Comparison of ENCODE assay signal across 12 cellular contexts in the genomic region with DNA sequence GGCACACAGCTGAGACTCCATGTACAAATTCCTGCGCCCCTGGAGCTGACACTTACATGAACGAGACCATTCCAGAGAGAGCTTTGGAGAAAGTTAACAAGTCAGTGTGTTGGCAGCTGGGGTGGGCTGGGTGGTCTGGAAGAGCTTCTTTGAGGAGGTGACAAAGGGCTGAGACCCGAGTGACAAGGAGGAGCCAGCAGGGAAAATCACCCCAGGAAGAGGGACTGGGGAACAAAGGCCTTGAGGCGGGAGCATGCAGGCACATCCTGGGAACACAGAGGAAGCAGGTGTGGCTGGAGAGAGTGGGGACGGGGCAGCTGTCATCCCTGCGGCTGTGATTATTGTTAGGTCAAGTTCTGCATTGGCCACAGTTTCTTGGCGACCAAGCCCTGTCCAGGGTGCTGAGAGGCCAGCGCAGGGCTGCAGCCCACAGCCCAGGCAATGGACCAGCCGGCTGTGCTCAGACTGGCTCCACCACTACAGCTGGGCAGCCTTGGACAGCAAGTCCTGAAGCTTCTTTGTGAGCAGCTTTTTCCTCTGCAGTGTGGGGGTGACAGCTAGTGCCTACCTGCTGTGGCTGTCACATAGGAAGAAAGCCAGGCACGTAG. TPM values are rescaled to one million over a fixed set of nuclear protein-coding genes. Genes with fewer than 3 reads are reported as not detected.
DNase-seq lines count a peak whose midpoint lies in the region; ATAC-seq and TF ChIP-seq lines count a peak whose summit lies in the region.
"Had no signal": no experiment of that assay in that cellular context is flagged by ENCODE, and none has a peak within 500 bp of the region (broad histone marks: within the 10 kb centered on the region; RNA-seq: fewer than 3 reads in every experiment).

No MANE protein-coding gene starts in this region.

- H3K36me3 Mint-ChIP-seq in nephron progenitor cell (ENCODE audit: low read depth): no peaks in the 10 kb centered on the region
- H3K36me3 Mint-ChIP-seq: memory B cell had no signal

- peaks cover 14% of the 10 kb centered on the region for H3K27me3 Mint-ChIP-seq in nephron progenitor cell (ENCODE audit: low read depth, poor library complexity)
- H3K27me3 Mint-ChIP-seq: memory B cell had no signal

- peak; percentile 35 for DNase-seq in NCI-H510A treated with DMSO at 0.1 percent for 48 hours (lab: John Stamatoyannopoulos, UW)
- peak; percentile 89 for DNase-seq in ecto neural progenitor cell (ENCODE audit: low spot score)
- DNase-seq in nephron progenitor cell: peak; percentile 89
- no peak for DNase-seq in occipital lobe (lab: John Stamatoyannopoulos, UW)
- DNase-seq in MV-4-11 (lab: John Stamatoyannopoulos, UW): no peak
- DNase-seq: cortex of kidney; NCI-H446; stimulated activated CD4-positive, alpha-beta T cell treated with anti-CD3 and anti-CD28 coated beads, Interleukin-4, amount 100 ng/mL, for 4 hours had no signal

- no peak for ATAC-seq in HG03460 (IDR thresholded peaks at IDR 0.05; ENCODE audit: unreplicated experiment)
- ATAC-seq in GM19328 (IDR thresholded peaks at IDR 0.05; ENCODE audit: unreplicated experiment): no peak

- H3K4me1 ChIP-seq in HEK293 (ENCODE audit: control insufficient read depth, insufficient read depth, low read length): no peaks in the 10 kb centered on the region

- CTCF ChIA-PET in HEK293 (lab: Yijun Ruan, JAX): no interaction called here

- no peak overlapping the region for H3K4me3 ChIP-seq in HEK293 (ENCODE audit: low read depth, low read length)

- peaks cover 6% of the 10 kb centered on the region for H3K4me1 Mint-ChIP-seq in nephron progenitor cell
- H3K4me1 Mint-ChIP-seq: memory B cell had no signal

- H3K27ac ChIP-seq in HEK293 (ENCODE audit: extremely low read depth, low read depth, low read length): no peak overlapping the region

- no peaks in the 10 kb centered on the region for H3K36me3 ChIP-seq in HEK293 (ENCODE audit: control insufficient read depth in 2 of 2, insufficient read depth in 1 of 2, low read length in 2 of 2)

- no peaks in the 10 kb centered on the region for H3K9me3 Mint-ChIP-seq in nephron progenitor cell
- H3K9me3 Mint-ChIP-seq: memory B cell had no signal

- no peak for TF ChIP-seq CTCF in HEK293 (tag by site-specific recombination; IDR thresholded peaks at IDR 0.05)
- no peak for TF ChIP-seq CTCF in nephron progenitor cell (IDR thresholded peaks at IDR 0.05)

- H3K9me3 ChIP-seq in HEK293 (ENCODE audit: control insufficient read depth, insufficient read depth, low read depth, low read length): no peaks in the 10 kb centered on the region

- no peak overlapping the region for H3K4me3 Mint-ChIP-seq in nephron progenitor cell
- H3K4me3 Mint-ChIP-seq: memory B cell had no signal

- POLR2A ChIA-PET in HEK293 (lab: Yijun Ruan, JAX): no interaction called here

- H3K27ac Mint-ChIP-seq in nephron progenitor cell: no peak overlapping the region
- H3K27ac Mint-ChIP-seq: memory B cell had no signal

TF ChIP-seq in HEK293, 187 proteins besides CTCF, POLR2A, EP300 and RAD21:
- no peak for TF ChIP-seq ZNF629 (tag by site-specific recombination; IDR thresholded peaks at IDR 0.05)
- TF ChIP-seq ZIC2 (tag by site-specific recombination; IDR thresholded peaks at IDR 0.05): no peak
- TF ChIP-seq ZSCAN30 (tag by site-specific recombination; IDR thresholded peaks at IDR 0.05): no peak
- TF ChIP-seq, protein P1, sequence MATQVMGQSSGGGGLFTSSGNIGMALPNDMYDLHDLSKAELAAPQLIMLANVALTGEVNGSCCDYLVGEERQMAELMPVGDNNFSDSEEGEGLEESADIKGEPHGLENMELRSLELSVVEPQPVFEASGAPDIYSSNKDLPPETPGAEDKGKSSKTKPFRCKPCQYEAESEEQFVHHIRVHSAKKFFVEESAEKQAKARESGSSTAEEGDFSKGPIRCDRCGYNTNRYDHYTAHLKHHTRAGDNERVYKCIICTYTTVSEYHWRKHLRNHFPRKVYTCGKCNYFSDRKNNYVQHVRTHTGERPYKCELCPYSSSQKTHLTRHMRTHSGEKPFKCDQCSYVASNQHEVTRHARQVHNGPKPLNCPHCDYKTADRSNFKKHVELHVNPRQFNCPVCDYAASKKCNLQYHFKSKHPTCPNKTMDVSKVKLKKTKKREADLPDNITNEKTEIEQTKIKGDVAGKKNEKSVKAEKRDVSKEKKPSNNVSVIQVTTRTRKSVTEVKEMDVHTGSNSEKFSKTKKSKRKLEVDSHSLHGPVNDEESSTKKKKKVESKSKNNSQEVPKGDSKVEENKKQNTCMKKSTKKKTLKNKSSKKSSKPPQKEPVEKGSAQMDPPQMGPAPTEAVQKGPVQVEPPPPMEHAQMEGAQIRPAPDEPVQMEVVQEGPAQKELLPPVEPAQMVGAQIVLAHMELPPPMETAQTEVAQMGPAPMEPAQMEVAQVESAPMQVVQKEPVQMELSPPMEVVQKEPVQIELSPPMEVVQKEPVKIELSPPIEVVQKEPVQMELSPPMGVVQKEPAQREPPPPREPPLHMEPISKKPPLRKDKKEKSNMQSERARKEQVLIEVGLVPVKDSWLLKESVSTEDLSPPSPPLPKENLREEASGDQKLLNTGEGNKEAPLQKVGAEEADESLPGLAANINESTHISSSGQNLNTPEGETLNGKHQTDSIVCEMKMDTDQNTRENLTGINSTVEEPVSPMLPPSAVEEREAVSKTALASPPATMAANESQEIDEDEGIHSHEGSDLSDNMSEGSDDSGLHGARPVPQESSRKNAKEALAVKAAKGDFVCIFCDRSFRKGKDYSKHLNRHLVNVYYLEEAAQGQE (tag by site-specific recombination; IDR thresholded peaks at IDR 0.05): peak; percentile 90
- TF ChIP-seq ZNF626 (tag by site-specific recombination; IDR thresholded peaks at IDR 0.05): no peak
- no peak for TF ChIP-seq FEZF1 (tag by site-specific recombination; IDR thresholded peaks at IDR 0.05)
- TF ChIP-seq, protein P2, sequence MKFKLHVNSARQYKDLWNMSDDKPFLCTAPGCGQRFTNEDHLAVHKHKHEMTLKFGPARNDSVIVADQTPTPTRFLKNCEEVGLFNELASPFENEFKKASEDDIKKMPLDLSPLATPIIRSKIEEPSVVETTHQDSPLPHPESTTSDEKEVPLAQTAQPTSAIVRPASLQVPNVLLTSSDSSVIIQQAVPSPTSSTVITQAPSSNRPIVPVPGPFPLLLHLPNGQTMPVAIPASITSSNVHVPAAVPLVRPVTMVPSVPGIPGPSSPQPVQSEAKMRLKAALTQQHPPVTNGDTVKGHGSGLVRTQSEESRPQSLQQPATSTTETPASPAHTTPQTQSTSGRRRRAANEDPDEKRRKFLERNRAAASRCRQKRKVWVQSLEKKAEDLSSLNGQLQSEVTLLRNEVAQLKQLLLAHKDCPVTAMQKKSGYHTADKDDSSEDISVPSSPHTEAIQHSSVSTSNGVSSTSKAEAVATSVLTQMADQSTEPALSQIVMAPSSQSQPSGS (tag by site-specific recombination; IDR thresholded peaks at IDR 0.05; ENCODE audit: low read depth): no peak
- no peak for TF ChIP-seq ZNF510 (tag by site-specific recombination; IDR thresholded peaks at IDR 0.05; ENCODE audit: insufficient replicate concordance)
- TF ChIP-seq, protein P3, sequence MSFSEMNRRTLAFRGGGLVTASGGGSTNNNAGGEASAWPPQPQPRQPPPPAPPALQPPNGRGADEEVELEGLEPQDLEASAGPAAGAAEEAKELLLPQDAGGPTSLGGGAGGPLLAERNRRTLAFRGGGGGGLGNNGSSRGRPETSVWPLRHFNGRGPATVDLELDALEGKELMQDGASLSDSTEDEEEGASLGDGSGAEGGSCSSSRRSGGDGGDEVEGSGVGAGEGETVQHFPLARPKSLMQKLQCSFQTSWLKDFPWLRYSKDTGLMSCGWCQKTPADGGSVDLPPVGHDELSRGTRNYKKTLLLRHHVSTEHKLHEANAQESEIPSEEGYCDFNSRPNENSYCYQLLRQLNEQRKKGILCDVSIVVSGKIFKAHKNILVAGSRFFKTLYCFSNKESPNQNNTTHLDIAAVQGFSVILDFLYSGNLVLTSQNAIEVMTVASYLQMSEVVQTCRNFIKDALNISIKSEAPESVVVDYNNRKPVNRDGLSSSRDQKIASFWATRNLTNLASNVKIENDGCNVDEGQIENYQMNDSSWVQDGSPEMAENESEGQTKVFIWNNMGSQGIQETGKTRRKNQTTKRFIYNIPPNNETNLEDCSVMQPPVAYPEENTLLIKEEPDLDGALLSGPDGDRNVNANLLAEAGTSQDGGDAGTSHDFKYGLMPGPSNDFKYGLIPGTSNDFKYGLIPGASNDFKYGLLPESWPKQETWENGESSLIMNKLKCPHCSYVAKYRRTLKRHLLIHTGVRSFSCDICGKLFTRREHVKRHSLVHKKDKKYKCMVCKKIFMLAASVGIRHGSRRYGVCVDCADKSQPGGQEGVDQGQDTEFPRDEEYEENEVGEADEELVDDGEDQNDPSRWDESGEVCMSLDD (tag by site-specific recombination; IDR thresholded peaks at IDR 0.05): no peak

RNA-seq across cellular contexts. Expression of a gene that starts 34.2 kb away (rescaled TPM):
- total RNA-seq in occipital lobe: not detected

Comparison
In these comparisons a context has a peak if more than half of its experiments do, and no peak if none do; other contexts are left out.
1. DNase-seq: peak in NCI-H510A treated with DMSO at 0.1 percent for 48 hours (single experiment), ecto neural progenitor cell (single experiment) and nephron progenitor cell (single experiment); none in occipital lobe (single experiment) and MV-4-11 (single experiment).